In the genomic region with DNA sequence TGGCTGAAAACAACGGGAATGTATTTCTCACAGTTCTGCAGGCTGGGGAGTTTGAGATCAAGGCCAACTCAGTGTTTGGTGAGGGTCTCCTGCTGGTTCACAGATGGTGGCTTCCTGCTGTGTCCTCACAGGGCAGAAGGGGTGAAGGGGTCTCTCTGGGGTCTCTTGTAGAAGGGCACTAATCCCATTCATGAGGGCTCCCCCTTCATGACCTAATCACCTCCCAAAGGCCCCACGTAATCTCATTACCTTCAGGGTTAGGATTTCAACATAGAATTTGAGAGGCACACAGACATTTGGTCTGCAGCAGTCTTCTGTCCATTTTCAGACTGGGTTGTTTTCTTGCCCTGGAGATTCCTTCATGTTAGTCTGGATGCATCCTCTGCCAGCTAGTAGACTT, we compare ENCODE assay signal across 25 cellular contexts. TPM values are rescaled to one million over a fixed set of nuclear protein-coding genes. Genes with fewer than 3 reads are reported as not detected.
DNase-seq lines count a peak whose midpoint lies in the region; ATAC-seq, FAIRE-seq and TF ChIP-seq lines count a peak whose summit lies in the region.
"Had no signal": no experiment of that assay in that cellular context is flagged by ENCODE, and none has a peak within 500 bp of the region (broad histone marks: within the 10 kb centered on the region; RNA-seq: fewer than 3 reads in every experiment).

No MANE protein-coding gene starts in this region.

- WGBS in H1 (ENCODE audit: extremely low coverage in 1 of 2, insufficient coverage in 1 of 2, insufficient read length in 1 of 2, insufficient replicate concordance in 2 of 2, low coverage in 1 of 2, low lambda C conversion rate in 2 of 2, missing lambda C conversion rate in 1 of 2), 2 experiments, result 94% methylated on average over 2 of the region's 2 CpGs; no CpG with 5 or more reads in 1 of the 2 experiments
- no CpG with 5 or more reads among the region's 2 CpGs for WGBS in neuronal stem cell (ENCODE audit: extremely low coverage in 2 of 2, insufficient read length in 2 of 2, insufficient replicate concordance in 1 of 2), 2 donors
- WGBS in transverse colon (ENCODE audit: low coverage in 1 of 2), 2 donors, result 82% methylated on average over 2 of the region's 2 CpGs; no CpG with 5 or more reads in 1 of the 2 donors

- H3K14ac ChIP-seq in H1 (ENCODE audit: insufficient read length) (no peak overlapping the region), neuronal stem cell (ENCODE audit: low read length) (no peak overlapping the region)

- TF ChIP-seq EP300 in H1 (IDR thresholded peaks at IDR 0.05; ENCODE audit: borderline replicate concordance in 1 of 2, low read depth in 2 of 2, low read length in 2 of 2) (no peak), transverse colon (IDR thresholded peaks at IDR 0.05; ENCODE audit: low read depth) (no peak)

- H3K27me3 ChIP-seq in HUES6 (ENCODE audit: control insufficient read depth, insufficient read depth, low read length) (no peaks in the 10 kb centered on the region), H1 (replicated peaks in 1 of 4; ENCODE audit: control insufficient read depth in 3 of 4, extremely low read depth in 1 of 4, insufficient read depth in 3 of 4, low read length in 3 of 4) (no peaks in the 10 kb centered on the region), neuronal stem cell (ENCODE audit: control insufficient read depth in 3 of 3, insufficient read depth in 3 of 3, low read depth in 1 of 3, low read length in 3 of 3) (no peaks in the 10 kb centered on the region), transverse colon (no peaks in the 10 kb centered on the region)
- H3K27me3 ChIP-seq: esophagus squamous epithelium had no signal

- H3K23ac ChIP-seq in H1 (ENCODE audit: insufficient read length) (no peak overlapping the region), neuronal stem cell (ENCODE audit: low read depth, low read length, poor library complexity) (no peak overlapping the region)

- H2BK20ac ChIP-seq in H1 (ENCODE audit: low read length), result no peak overlapping the region

- no peaks in the 10 kb centered on the region for H3K23me2 ChIP-seq in H1 (ENCODE audit: low read depth, low read length)

- H2AFZ ChIP-seq in H1 (ENCODE audit: low read length) (no peak overlapping the region), neuronal stem cell (ENCODE audit: low read length) (no peak overlapping the region)

- DNase-seq in H1 (ENCODE audit: low read depth in 1 of 2, low spot score in 2 of 2) (no peak), neuronal stem cell (ENCODE audit: low spot score) (no peak), transverse colon (no peak)
- no peak for DNase-seq in activated naive CD4-positive, alpha-beta T cell treated with anti-CD3 and anti-CD28 coated beads, Interleukin-2, amount 50 U/mL, for 16 hours
- DNase-seq: activated CD4-positive, alpha-beta T cell treated with anti-CD3 and anti-CD28 coated beads, Interleukin-2, amount 50 U/mL, for 48 hours; activated naive CD4-positive, alpha-beta T cell; effector CD8-positive, alpha-beta T cell; esophagus squamous epithelium; NCI-H1105; NCI-H2029 treated with DMSO at 0.1 percent for 48 hours; NK-92 treated with Interleukin-12 subunit alpha and Interleukin-12 subunit beta, amount 100 ng/mL, for 24 hours; stimulated activated CD4-positive, alpha-beta T cell treated with anti-CD3 and anti-CD28 coated beads, Interleukin-2, amount 100 ng/mL, for 24 hours; stimulated activated naive CD4-positive, alpha-beta T cell; T-helper 17 cell had no signal

- H3K4me1 ChIP-seq in HUES6 (ENCODE audit: control insufficient read depth, insufficient read depth, low read length) (peaks cover 19% of the 10 kb centered on the region), H1 (replicated peaks in 1 of 4; ENCODE audit: control insufficient read depth in 3 of 4, insufficient read depth in 4 of 4, low read length in 3 of 4) (peaks cover 5 to 10% (median 8%) of the 10 kb centered on the region in 4 experiments), neuronal stem cell (ENCODE audit: control insufficient read depth in 2 of 2, insufficient read depth in 1 of 2, low read depth in 1 of 2, low read length in 2 of 2) (peaks cover 10 to 12% of the 10 kb centered on the region in 2 donors), transverse colon (peaks cover 0 to 20% (median 6%) of the 10 kb centered on the region in 4 donors)
- H3K4me1 ChIP-seq: prostate gland had no signal

- H3K27ac ChIP-seq in HUES6 (ENCODE audit: low read depth, low read length) (peak overlapping the region; percentile 24; the same call in 1 of the 2 replicates), H1 (ENCODE audit: low read depth, low read length) (no peak overlapping the region), neuronal stem cell (replicated peaks; ENCODE audit: low read length) (peak overlapping the region; percentile 70), transverse colon (no peak overlapping the region)
- H3K27ac ChIP-seq: esophagus squamous epithelium, prostate gland, skin epidermis had no signal

- H3K9me3 ChIP-seq in HUES6 (ENCODE audit: control insufficient read depth, insufficient read depth, low read depth, low read length) (no peaks in the 10 kb centered on the region), H1 (ENCODE audit: insufficient read depth in 2 of 2, low read depth in 1 of 2, low read length in 1 of 2) (no peaks in the 10 kb centered on the region), neuronal stem cell (replicated peaks in 1 of 2; ENCODE audit: control insufficient read depth in 2 of 2, insufficient read depth in 1 of 2, low read depth in 1 of 2, low read length in 2 of 2) (peaks cover 0 to 3% of the 10 kb centered on the region in 2 donors), transverse colon (no peaks in the 10 kb centered on the region)
- H3K9me3 ChIP-seq: esophagus squamous epithelium, prostate gland had no signal

- intact Hi-C loops in transverse colon (cut with DNase I; ENCODE audit: low total_unique reads), result no loop called here

- H4K8ac ChIP-seq in H1 (ENCODE audit: extremely low read depth, insufficient read depth, low read length) (no peak overlapping the region), neuronal stem cell (ENCODE audit: low read depth, low read length) (no peak overlapping the region)

- TF ChIP-seq CTCF in H1 (IDR thresholded peaks at IDR 0.05; ENCODE audit: control extremely low read depth in 1 of 3, insufficient read depth in 1 of 3, low read depth in 1 of 3, low read length in 3 of 3), result no peak
- no peak for TF ChIP-seq CTCF in transverse colon (IDR thresholded peaks at IDR 0.05)

- H2BK12ac ChIP-seq in H1 (ENCODE audit: low read depth, low read length) (no peak overlapping the region), neuronal stem cell (ENCODE audit: low read length) (no peak overlapping the region)

- H3K18ac ChIP-seq in H1 (ENCODE audit: extremely low read depth, low read length) (no peak overlapping the region), neuronal stem cell (ENCODE audit: low read length) (no peak overlapping the region)

- H3K4me3 ChIP-seq in HUES6 (ENCODE audit: low read depth, low read length) (no peak overlapping the region), H1 (ENCODE audit: extremely low read depth in 1 of 4, insufficient read depth in 2 of 4, low read depth in 3 of 4, low read length in 4 of 4) (no peak overlapping the region), neuronal stem cell (ENCODE audit: low read length in 2 of 2) (no peak overlapping the region), transverse colon (no peak overlapping the region)
- H3K4me3 ChIP-seq: esophagus squamous epithelium, prostate gland, skin epidermis had no signal

- H2BK120ac ChIP-seq in H1 (replicated peaks; ENCODE audit: low read depth, low read length) (no peak overlapping the region), neuronal stem cell (ENCODE audit: low read depth, low read length) (no peak overlapping the region)

- FAIRE-seq in H1 (lab: Jason Lieb, UNC), result no peak
- FAIRE-seq: G401.6, RCC 7860 had no signal

- in situ Hi-C loops in transverse colon (cut with MboI; ENCODE audit: low pct_ligation_motif_present in 1 of 4, low pct_unique_long_range_greater_than_20kb in 1 of 4, low sequenced_read_pairs in 3 of 4), result no loop called here

- H2AK5ac ChIP-seq in H1 (ENCODE audit: low read depth, low read length) (no peak overlapping the region), neuronal stem cell (ENCODE audit: low read depth, low read length) (no peak overlapping the region)

- no peak overlapping the region for H2BK5ac ChIP-seq in H1 (ENCODE audit: low read depth, low read length)
- no peak overlapping the region for H2BK5ac ChIP-seq in neuronal stem cell (ENCODE audit: low read length)

- POLR2A ChIA-PET in H1 (lab: Charles Lee; ENCODE audit: partially characterized antibody), result interaction anchor here (0.7 to 3.5 kb wide), 4 partner anchors 9 to 35 kb away, joined by 3 to 21 read pairs (median 4); partner anchors contain the start of gene ZNF444

- H4K5ac ChIP-seq in H1 (ENCODE audit: insufficient read length, low read depth, low read length), result no peak overlapping the region

- peaks cover 3 to 9% of the 10 kb centered on the region in 2 experiments for H4K20me1 ChIP-seq in H1 (replicated peaks in 1 of 2; ENCODE audit: control insufficient read depth in 1 of 2, insufficient read depth in 2 of 2, low read length in 2 of 2)

- H4K91ac ChIP-seq in H1 (replicated peaks; ENCODE audit: insufficient read length, low read length) (no peak overlapping the region), neuronal stem cell (ENCODE audit: low read depth, low read length, poor library complexity) (no peak overlapping the region)

- H2BK15ac ChIP-seq in H1 (ENCODE audit: low read length), result no peak overlapping the region
- no peak overlapping the region for H2BK15ac ChIP-seq in neuronal stem cell (ENCODE audit: low read length)

- CTCF ChIA-PET in H1 (lab: Charles Lee; ENCODE audit: partially characterized antibody), result interaction anchor here (0.8 to 7.9 kb wide), 13 partner anchors 9 to 157 kb away, joined by 3 to 137 read pairs (median 9); partner anchors contain the start of genes GALP and ZNF444

- H3K56ac ChIP-seq in H1 (replicated peaks; ENCODE audit: insufficient read length, low read depth, low read length), result no peak overlapping the region

- H3K4ac ChIP-seq in H1 (replicated peaks; ENCODE audit: insufficient read length, low read depth, low read length) (no peak overlapping the region), neuronal stem cell (ENCODE audit: low read length) (no peak overlapping the region)

- no peak for TF ChIP-seq POLR2A in H1 (IDR thresholded peaks at IDR 0.05; ENCODE audit: control extremely low read depth in 1 of 2, low read depth in 2 of 2, low read length in 2 of 2)
- no peak for TF ChIP-seq POLR2A in transverse colon (IDR thresholded peaks at IDR 0.05)

- H3K36me3 ChIP-seq in HUES6 (ENCODE audit: control insufficient read depth, insufficient read depth, low read length) (peaks cover 36% of the 10 kb centered on the region), H1 (ENCODE audit: control insufficient read depth in 2 of 4, insufficient read depth in 4 of 4, low read length in 3 of 4) (peaks cover 6 to 23% (median 9%) of the 10 kb centered on the region in 4 experiments; a peak in 5 of 8 replicates), neuronal stem cell (replicated peaks in 1 of 2; ENCODE audit: control insufficient read depth in 2 of 2, insufficient read depth in 2 of 2, low read length in 2 of 2) (peaks cover 25 to 55% of the 10 kb centered on the region in 2 donors), transverse colon (no peaks in the 10 kb centered on the region)
- H3K36me3 ChIP-seq: prostate gland had no signal

- peak overlapping the region; percentile 51; a peak in 2 of 4 replicates for H3K4me2 ChIP-seq in H1 (ENCODE audit: insufficient read depth in 1 of 2, low read depth in 2 of 2, low read length in 2 of 2)
- H3K4me2 ChIP-seq in neuronal stem cell (ENCODE audit: insufficient read depth, low read length, poor library complexity, severe bottlenecking), result no peak overlapping the region

- ATAC-seq in GM21529 (IDR thresholded peaks at IDR 0.05; ENCODE audit: unreplicated experiment), result no peak
- ATAC-seq: natural killer cell treated with Interleukin-12 subunit alpha and Interleukin-12 subunit beta and Interleukin-15 and Interleukin-18, amount 100 ng/mL, for 72 hours; T-helper 17 cell had no signal

- peaks cover 11% of the 10 kb centered on the region for H3K79me1 ChIP-seq in H1 (ENCODE audit: low read depth, low read length)
- H3K79me1 ChIP-seq in neuronal stem cell (ENCODE audit: low read depth, low read length), result peaks cover 10% of the 10 kb centered on the region

- no peak for TF ChIP-seq RAD21 in H1 (IDR thresholded peaks at IDR 0.05 in 1 of 2, conservative IDR thresholded peaks at IDR 0.05 in 1 of 2; ENCODE audit: low read depth in 2 of 2, low read length in 2 of 2)

- peaks cover 0 to 13% of the 10 kb centered on the region in 2 experiments; a peak in 2 of 4 replicates for H3K79me2 ChIP-seq in H1 (ENCODE audit: control insufficient read depth in 1 of 2, insufficient read depth in 2 of 2, low read length in 2 of 2)

- H3K9ac ChIP-seq in HUES6 (ENCODE audit: low read length) (no peak overlapping the region), H1 (replicated peaks in 1 of 4; ENCODE audit: extremely low read depth in 1 of 4, low read depth in 3 of 4, low read length in 3 of 4) (no peak overlapping the region), neuronal stem cell (ENCODE audit: low read depth, low read length, poor library complexity) (no peak overlapping the region)

RNA-seq across cellular contexts. Expression of gene ZNF444, which starts 11.6 kb away (rescaled TPM):
- total RNA-seq in H1 (2021; fragmentation: NEBNext Ultra II Directional; extraction: Animal tissue kit (Norgen Biotek cat#: 25700)), result 46.9 and 49.5 TPM in 2 replicates
- 54.5 and 87.3 TPM in 2 replicates for polyA plus RNA-seq in H1 (2011; rRNA removed)
- polyA plus RNA-seq in H1 (2011; cell fraction: cytosol; rRNA removed), result 52.7 TPM
- 82.7 TPM for polyA plus RNA-seq in H1 (2011; cell fraction: nucleus; rRNA removed)
- 29.2 to 41.5 TPM (median 39.9 TPM) in 4 replicates for polyA plus RNA-seq in H1 (2012, experiment 1 of 2)
- 29.3 TPM for polyA plus RNA-seq in H1 (2012, experiment 2 of 2)
- 29.2 TPM for polyA plus RNA-seq in H1 (2013, experiment 1 of 2)
- polyA plus RNA-seq in H1 (2013, experiment 2 of 2), result 27.9 TPM
- 4.0 and 7.3 TPM in 2 replicates for polyA minus RNA-seq in H1 (2011; rRNA and poly(A)+ RNA removed)
- polyA minus RNA-seq in H1 (2011; cell fraction: cytosol; rRNA and poly(A)+ RNA removed), result 20.0 TPM
- 22.2 TPM for polyA minus RNA-seq in H1 (2011; cell fraction: nucleus; rRNA and poly(A)+ RNA removed)
- polyA plus RNA-seq in neuronal stem cell (2013, experiment 1 of 2), result 37.6 TPM
- 37.2 TPM for polyA plus RNA-seq in neuronal stem cell (2013, experiment 2 of 2)
- total RNA-seq in transverse colon, result 100 to 1,000 TPM in 1 of 4 donors, 10 to 100 TPM in 3; 20.7 to 148 (median 39.2) TPM

RNA-seq across cellular contexts. Expression of gene GALP, which starts 23.2 kb away (rescaled TPM):
- not detected in 2 replicates for total RNA-seq in H1 (2021; fragmentation: NEBNext Ultra II Directional; extraction: Animal tissue kit (Norgen Biotek cat#: 25700))
- 0.14 and 0.19 TPM in 2 replicates for polyA plus RNA-seq in H1 (2011; rRNA removed)
- polyA plus RNA-seq in H1 (2011; cell fraction: cytosol; rRNA removed), result not detected
- not detected for polyA plus RNA-seq in H1 (2011; cell fraction: nucleus; rRNA removed)
- polyA plus RNA-seq in H1 (2012, experiment 1 of 2), result not detected in 4 replicates
- polyA plus RNA-seq in H1 (2012, experiment 2 of 2), result not detected
- not detected for polyA plus RNA-seq in H1 (2013, experiment 1 of 2)
- polyA plus RNA-seq in H1 (2013, experiment 2 of 2), result not detected
- not detected in 2 replicates for polyA minus RNA-seq in H1 (2011; rRNA and poly(A)+ RNA removed)
- not detected for polyA minus RNA-seq in H1 (2011; cell fraction: cytosol; rRNA and poly(A)+ RNA removed)
- not detected for polyA minus RNA-seq in H1 (2011; cell fraction: nucleus; rRNA and poly(A)+ RNA removed)
- polyA plus RNA-seq in neuronal stem cell (2013, experiment 1 of 2), result 6.7 TPM
- polyA plus RNA-seq in neuronal stem cell (2013, experiment 2 of 2), result 19.4 TPM
- total RNA-seq in transverse colon, result not detected
- total RNA-seq: chondrocyte; esophagus squamous epithelium; mesenteric fat pad; natural killer cell treated with Interleukin-12 subunit alpha and Interleukin-12 subunit beta and Interleukin-15 and Interleukin-18, amount 100 ng/mL, for 72 hours; prostate gland; SK-MEL-5; T-helper 17 cell had no signal

RNA-seq across cellular contexts. Expression of gene ZNF787, which starts 31.5 kb away (rescaled TPM):
- 56.0 and 57.3 TPM in 2 replicates for total RNA-seq in H1 (2021; fragmentation: NEBNext Ultra II Directional; extraction: Animal tissue kit (Norgen Biotek cat#: 25700))
- 19.7 and 37.8 TPM in 2 replicates for polyA plus RNA-seq in H1 (2011; rRNA removed)
- 31.1 TPM for polyA plus RNA-seq in H1 (2011; cell fraction: cytosol; rRNA removed)
- polyA plus RNA-seq in H1 (2011; cell fraction: nucleus; rRNA removed), result 44.7 TPM
- 24.6 to 37.3 TPM (median 32.1 TPM) in 4 replicates for polyA plus RNA-seq in H1 (2012, experiment 1 of 2)
- 26.0 TPM for polyA plus RNA-seq in H1 (2012, experiment 2 of 2)
- polyA plus RNA-seq in H1 (2013, experiment 1 of 2), result 35.4 TPM
- polyA plus RNA-seq in H1 (2013, experiment 2 of 2), result 34.1 TPM
- 7.3 and 7.9 TPM in 2 replicates for polyA minus RNA-seq in H1 (2011; rRNA and poly(A)+ RNA removed)
- polyA minus RNA-seq in H1 (2011; cell fraction: cytosol; rRNA and poly(A)+ RNA removed), result 37.4 TPM
- polyA minus RNA-seq in H1 (2011; cell fraction: nucleus; rRNA and poly(A)+ RNA removed), result 25.1 TPM
- polyA plus RNA-seq in neuronal stem cell (2013, experiment 1 of 2), result 37.4 TPM
- 36.2 TPM for polyA plus RNA-seq in neuronal stem cell (2013, experiment 2 of 2)
- 10 to 100 TPM; 24.9 to 53.1 (median 27.4) TPM for total RNA-seq in transverse colon

RNA-seq across cellular contexts. Expression of gene ZSCAN5B, which starts 44.9 kb away (rescaled TPM):
- not detected in 2 replicates for total RNA-seq in H1 (2021; fragmentation: NEBNext Ultra II Directional; extraction: Animal tissue kit (Norgen Biotek cat#: 25700))
- polyA plus RNA-seq in H1 (2011; rRNA removed), result 0.03 TPM in 1 of 2 replicates, not detected in the other
- not detected for polyA plus RNA-seq in H1 (2011; cell fraction: cytosol; rRNA removed)
- polyA plus RNA-seq in H1 (2011; cell fraction: nucleus; rRNA removed), result not detected
- polyA plus RNA-seq in H1 (2012, experiment 1 of 2), result not detected in 4 replicates
- polyA plus RNA-seq in H1 (2012, experiment 2 of 2), result not detected
- not detected for polyA plus RNA-seq in H1 (2013, experiment 1 of 2)
- polyA plus RNA-seq in H1 (2013, experiment 2 of 2), result 0.06 TPM
- polyA minus RNA-seq in H1 (2011; rRNA and poly(A)+ RNA removed), result not detected in 2 replicates
- polyA minus RNA-seq in H1 (2011; cell fraction: cytosol; rRNA and poly(A)+ RNA removed), result not detected
- not detected for polyA minus RNA-seq in H1 (2011; cell fraction: nucleus; rRNA and poly(A)+ RNA removed)
- 0.06 TPM for polyA plus RNA-seq in neuronal stem cell (2013, experiment 1 of 2)
- 0.08 TPM for polyA plus RNA-seq in neuronal stem cell (2013, experiment 2 of 2)
- not detected for total RNA-seq in transverse colon
- total RNA-seq: chondrocyte; esophagus squamous epithelium; mesenteric fat pad; natural killer cell treated with Interleukin-12 subunit alpha and Interleukin-12 subunit beta and Interleukin-15 and Interleukin-18, amount 100 ng/mL, for 72 hours; NCI-H460; SK-MEL-5; T-helper 17 cell had no signal

RNA-seq across cellular contexts. Expression of gene ZSCAN5C, which starts 49.4 kb away (rescaled TPM):
- not detected in 2 replicates for total RNA-seq in H1 (2021; fragmentation: NEBNext Ultra II Directional; extraction: Animal tissue kit (Norgen Biotek cat#: 25700))
- not detected in 2 replicates for polyA plus RNA-seq in H1 (2011; rRNA removed)
- not detected for polyA plus RNA-seq in H1 (2011; cell fraction: cytosol; rRNA removed)
- polyA plus RNA-seq in H1 (2011; cell fraction: nucleus; rRNA removed), result not detected
- not detected in 4 replicates for polyA plus RNA-seq in H1 (2012, experiment 1 of 2)
- polyA plus RNA-seq in H1 (2012, experiment 2 of 2), result not detected
- not detected for polyA plus RNA-seq in H1 (2013, experiment 1 of 2)
- not detected for polyA plus RNA-seq in H1 (2013, experiment 2 of 2)
- polyA minus RNA-seq in H1 (2011; rRNA and poly(A)+ RNA removed), result not detected in 2 replicates
- polyA minus RNA-seq in H1 (2011; cell fraction: cytosol; rRNA and poly(A)+ RNA removed), result not detected
- not detected for polyA minus RNA-seq in H1 (2011; cell fraction: nucleus; rRNA and poly(A)+ RNA removed)
- not detected for polyA plus RNA-seq in neuronal stem cell (2013, experiment 1 of 2)
- 0.03 TPM for polyA plus RNA-seq in neuronal stem cell (2013, experiment 2 of 2)
- total RNA-seq in transverse colon, result not detected
- total RNA-seq: chondrocyte; esophagus squamous epithelium; mesenteric fat pad; natural killer cell treated with Interleukin-12 subunit alpha and Interleukin-12 subunit beta and Interleukin-15 and Interleukin-18, amount 100 ng/mL, for 72 hours; NCI-H460; prostate gland; SK-MEL-5; T-helper 17 cell had no signal

Comparison
In these comparisons a context has a peak if more than half of its experiments do, and no peak if none do; other contexts are left out.
1. H3K27ac ChIP-seq: peak in HUES6 (single experiment) and neuronal stem cell (single experiment); none in H1 (single experiment) and transverse colon (0 of 4).